11 cellular contexts compared by ENCODE assay signal in genomic region chr2:219285894-219286425, GRCh38. TPM values are rescaled to one million over a fixed set of nuclear protein-coding genes. Genes with fewer than 3 reads are reported as not detected.
DNase-seq lines count a peak whose midpoint lies in the region; ATAC-seq and TF ChIP-seq lines count a peak whose summit lies in the region.
"Had no signal": no experiment of that assay in that cellular context is flagged by ENCODE, and none has a peak within 500 bp of the region (broad histone marks: within the 10 kb centered on the region; RNA-seq: fewer than 3 reads in every experiment).

No MANE protein-coding gene starts in this region.

- peaks cover 3 to 42% of the 10 kb centered on the region in 2 donors for H3K36me3 ChIP-seq in gastrocnemius medialis
- peaks cover 0 to 60% (median 47%) of the 10 kb centered on the region in 6 donors for H3K36me3 ChIP-seq in spleen

- H3K27ac Mint-ChIP-seq in activated T-helper 17 cell treated with anti-CD3 and anti-CD28 coated beads, Interleukin-2, amount 50 U/mL, for 72 hours, result peak overlapping the region; percentile 17

- H3K4me3 Mint-ChIP-seq in activated T-helper 17 cell treated with anti-CD3 and anti-CD28 coated beads, Interleukin-2, amount 50 U/mL, for 72 hours, result no peak overlapping the region
- H3K4me3 Mint-ChIP-seq: memory B cell had no signal

- no peaks in the 10 kb centered on the region for H3K27me3 Mint-ChIP-seq in activated T-helper 17 cell treated with anti-CD3 and anti-CD28 coated beads, Interleukin-2, amount 50 U/mL, for 72 hours
- H3K27me3 Mint-ChIP-seq: memory B cell had no signal

- H3K9me3 ChIP-seq in gastrocnemius medialis (no peaks in the 10 kb centered on the region), spleen (no peaks in the 10 kb centered on the region)

- no peaks in the 10 kb centered on the region for H3K9me3 Mint-ChIP-seq in activated T-helper 17 cell treated with anti-CD3 and anti-CD28 coated beads, Interleukin-2, amount 50 U/mL, for 72 hours
- H3K9me3 Mint-ChIP-seq: memory B cell had no signal

- no peaks in the 10 kb centered on the region for H3K4me1 ChIP-seq in gastrocnemius medialis
- H3K4me1 ChIP-seq in spleen, result peaks cover 0 to 53% (median 21%) of the 10 kb centered on the region in 6 donors

- H3K27me3 ChIP-seq in gastrocnemius medialis, result no peaks in the 10 kb centered on the region
- no peaks in the 10 kb centered on the region for H3K27me3 ChIP-seq in spleen (replicated peaks in 1 of 7)

- no peak for TF ChIP-seq CTCF in GM13976 (IDR thresholded peaks at IDR 0.05; ENCODE audit: borderline replicate concordance, control extremely low read depth, extremely low read depth, insufficient read depth, missing control alignments)
- TF ChIP-seq CTCF in gastrocnemius medialis (IDR thresholded peaks at IDR 0.05 in 4 of 5, conservative IDR thresholded peaks at IDR 0.05 in 1 of 5), result no peak
- no peak for TF ChIP-seq CTCF in spleen (IDR thresholded peaks at IDR 0.05 in 8 of 11, conservative IDR thresholded peaks at IDR 0.05 in 3 of 11)

- H3K27ac ChIP-seq in gastrocnemius medialis, result peak overlapping the region in 3 of 4 donors; percentile 15 to 45 (median 33)
- peak overlapping the region in 2 of 8 donors; percentile 29 to 58 for H3K27ac ChIP-seq in spleen

- in situ Hi-C loops in GM13976 (cut with MboI; ENCODE audit: low sequenced_read_pairs, unreplicated experiment) (loop anchor here (25.0 kb wide), 1 partner anchor 124 kb away; the partner anchor contains the start of genes NHEJ1 and SLC23A3), gastrocnemius medialis (cut with MboI; ENCODE audit: low sequenced_read_pairs in 4 of 4) (loop anchor here in 2 of 4 donors (25.0 kb wide), 2 partner anchors 124 to 251 kb away; partner anchors contain the start of genes CHPF (in 1 of the 2), NHEJ1 (in 1 of the 2), SLC23A3 (in 1 of the 2) and TMEM198 (in 1 of the 2))

- peaks cover 9% of the 10 kb centered on the region for H3K4me1 Mint-ChIP-seq in activated T-helper 17 cell treated with anti-CD3 and anti-CD28 coated beads, Interleukin-2, amount 50 U/mL, for 72 hours

- TF ChIP-seq POLR2A in gastrocnemius medialis (IDR thresholded peaks at IDR 0.05), result no peak
- TF ChIP-seq POLR2A in spleen (IDR thresholded peaks at IDR 0.05), result no peak

- WGBS in spleen, 5 donors, result 79 to 94% (median 89%) methylated on average over 14 to 17 of the region's 17 CpGs

- H3K36me3 Mint-ChIP-seq in activated T-helper 17 cell treated with anti-CD3 and anti-CD28 coated beads, Interleukin-2, amount 50 U/mL, for 72 hours (ENCODE audit: low read depth), result peaks cover 40% of the 10 kb centered on the region

- intact Hi-C loops in Right ventricle myocardium superior (cut with DNase I) (no loop called here), gastrocnemius medialis (cut with DNase I; ENCODE audit: low total_unique reads) (no loop called here), spleen (cut with DNase I; ENCODE audit: low total_unique reads) (no loop called here)

- peak; percentile 19 for DNase-seq in GM13976 (ENCODE audit: low spot score)
- no peak for DNase-seq in Right ventricle myocardium superior
- peak; percentile 35 to 52 for DNase-seq in gastrocnemius medialis
- DNase-seq in activated CD8-positive, alpha-beta memory T cell treated with anti-CD3 and anti-CD28 coated beads, Interleukin-2, amount 50 U/mL, for 4 hours, result no peak
- no peak for DNase-seq in SIG-M5 (lab: John Stamatoyannopoulos, UW)
- DNase-seq in spleen, result no peak
- DNase-seq in activated CD4-positive, alpha-beta T cell treated with anti-CD3 and anti-CD28 coated beads, Interleukin-2, amount 50 U/mL, for 4 hours, result no peak
- DNase-seq: activated effector memory CD4-positive, alpha-beta T cell treated with Interleukin-2 at 50 U/mL for 16 hours had no signal

- no peak for ATAC-seq in activated T-helper 17 cell treated with anti-CD3 and anti-CD28 coated beads, Interleukin-2, amount 50 U/mL, for 72 hours (replicated peaks)
- ATAC-seq in Right ventricle myocardium superior (ENCODE audit: poor library complexity) (peak; percentile 42), gastrocnemius medialis (peak; percentile 50 to 74)

- no peak overlapping the region for H3K4me3 ChIP-seq in gastrocnemius medialis
- H3K4me3 ChIP-seq in spleen, result no peak overlapping the region
- H3K4me3 ChIP-seq: GM12878 had no signal

RNA-seq across cellular contexts. Expression of gene DNAJB2, which starts 6.8 kb away (rescaled TPM):
- total RNA-seq in activated T-helper 17 cell treated with anti-CD3 and anti-CD28 coated beads, Interleukin-2, amount 50 U/mL, for 72 hours, result 100 to 1,000 TPM in 1 of 2 donors, 10 to 100 TPM in 1; 55.7 to 153 TPM
- total RNA-seq in Right ventricle myocardium superior (83.3 TPM), gastrocnemius medialis (10 to 100 TPM; 58.6 to 76.5 (median 71.8) TPM), spleen (10 to 100 TPM; 35.0 to 64.4 (median 54.0) TPM)
- polyA plus RNA-seq in spleen, result 10 to 100 TPM; 31.4 to 67.2 (median 43.2) TPM

RNA-seq across cellular contexts. Expression of gene PTPRN, which starts 23.2 kb away (rescaled TPM):
- 1 to 10 TPM in 1 of 2 donors, under 1 TPM in 1; 0.67 to 6.3 TPM for total RNA-seq in activated T-helper 17 cell treated with anti-CD3 and anti-CD28 coated beads, Interleukin-2, amount 50 U/mL, for 72 hours
- total RNA-seq in Right ventricle myocardium superior, result not detected
- total RNA-seq in gastrocnemius medialis, result not detected
- total RNA-seq in spleen, result not detected
- under 1 TPM in 2 of 3 donors, not detected in 1; 0.06 to 0.12 TPM for polyA plus RNA-seq in spleen
- total RNA-seq: GM12878 had no signal

RNA-seq across cellular contexts. Expression of gene TUBA4A, which starts 32.2 kb away (rescaled TPM):
- 100 to 1,000 TPM; 347 to 530 TPM for total RNA-seq in activated T-helper 17 cell treated with anti-CD3 and anti-CD28 coated beads, Interleukin-2, amount 50 U/mL, for 72 hours
- total RNA-seq in Right ventricle myocardium superior (84.3 TPM), gastrocnemius medialis (100 to 1,000 TPM; 351 to 797 (median 386) TPM), spleen (100 to 1,000 TPM in 1 of 7 donors, 10 to 100 TPM in 6; 60.2 to 120 (median 73.4) TPM)
- 10 to 100 TPM; 70.6 to 89.2 (median 73.4) TPM for polyA plus RNA-seq in spleen

RNA-seq across cellular contexts. Expression of gene TUBA4B, which starts 32.9 kb away (rescaled TPM):
- total RNA-seq in activated T-helper 17 cell treated with anti-CD3 and anti-CD28 coated beads, Interleukin-2, amount 50 U/mL, for 72 hours, result not detected
- not detected for total RNA-seq in Right ventricle myocardium superior
- not detected for total RNA-seq in gastrocnemius medialis
- not detected for total RNA-seq in spleen
- not detected for polyA plus RNA-seq in spleen
- total RNA-seq: GM12878 had no signal

RNA-seq across cellular contexts. Expression of gene STK16, which starts 40.7 kb away (rescaled TPM):
- total RNA-seq in activated T-helper 17 cell treated with anti-CD3 and anti-CD28 coated beads, Interleukin-2, amount 50 U/mL, for 72 hours, result 10 to 100 TPM; 22.0 to 30.3 TPM
- 16.7 TPM for total RNA-seq in Right ventricle myocardium superior
- 10 to 100 TPM in 3 of 4 donors, 1 to 10 TPM in 1; 4.4 to 19.3 (median 14.2) TPM for total RNA-seq in gastrocnemius medialis
- total RNA-seq in spleen, result 10 to 100 TPM; 17.0 to 30.5 (median 22.8) TPM
- polyA plus RNA-seq in spleen, result 10 to 100 TPM; 33.6 to 47.6 (median 44.2) TPM

Comparison
In these comparisons a context has a peak if more than half of its experiments do, and no peak if none do; other contexts are left out.
1. DNase-seq: peak in GM13976 (single experiment) and gastrocnemius medialis (2 of 2); none in Right ventricle myocardium superior (single experiment), activated CD8-positive, alpha-beta memory T cell treated with anti-CD3 and anti-CD28 coated beads, Interleukin-2, amount 50 U/mL, for 4 hours (single experiment), SIG-M5 (single experiment), spleen (single experiment) and activated CD4-positive, alpha-beta T cell treated with anti-CD3 and anti-CD28 coated beads, Interleukin-2, amount 50 U/mL, for 4 hours (0 of 2).